16 cellular contexts compared by ENCODE assay signal in genomic region chr12:88309546-88309945, GRCh38.
DNase-seq lines count a peak whose midpoint lies in the region; ATAC-seq and TF ChIP-seq lines count a peak whose summit lies in the region.
"Had no signal": no experiment of that assay in that cellular context is flagged by ENCODE, and none has a peak within 500 bp of the region (broad histone marks: within the 10 kb centered on the region; RNA-seq: fewer than 3 reads in every experiment).

No MANE protein-coding gene starts in this region.

- H3K27me3 Mint-ChIP-seq in T-cell = no peaks in the 10 kb centered on the region
- H3K27me3 Mint-ChIP-seq: activated naive CD4-positive, alpha-beta T cell treated with anti-CD3 and anti-CD28 coated beads, Interleukin-2, amount 50 U/mL, for 24 hours had no signal

- H3K14ac ChIP-seq in IMR-90 (replicated peaks; ENCODE audit: low read depth, low read length) = no peak overlapping the region

- H2AFZ ChIP-seq in IMR-90 (replicated peaks; ENCODE audit: low read length, poor library complexity) (no peak overlapping the region), mammary epithelial cell (ENCODE audit: low read depth, low read length) (no peak overlapping the region)

- TF ChIP-seq RAD21 in IMR-90 (IDR thresholded peaks at IDR 0.05; ENCODE audit: low read length) = no peak

- in situ Hi-C loops in IMR-90 (cut with MboI; ENCODE audit: low sequenced_read_pairs) (no loop called here), mammary epithelial cell (cut with MboI; ENCODE audit: low sequenced_read_pairs in 2 of 2) (no loop called here)

- no peaks in the 10 kb centered on the region for H3K36me3 ChIP-seq in IMR-90 (ENCODE audit: control insufficient read depth, insufficient read depth, low read length)
- no peaks in the 10 kb centered on the region for H3K36me3 ChIP-seq in mammary epithelial cell (ENCODE audit: insufficient read depth, low read length)
- H3K36me3 ChIP-seq: SJCRH30 had no signal

- peak; percentile 40; the same call in 1 of the 2 replicates for ATAC-seq in IMR-90 (ENCODE audit: low read depth)
- ATAC-seq in T-cell (replicated peaks in 1 of 4) = no peak
- no peak for ATAC-seq in left colon
- ATAC-seq: natural killer cell had no signal

- intact Hi-C loops in IMR-90 (cut with micrococcal nuclease) (no loop called here), mammary epithelial cell (cut with micrococcal nuclease) (no loop called here), left colon (cut with DNase I, micrococcal nuclease) (no loop called here)

- no peak overlapping the region for H2AK9ac ChIP-seq in IMR-90 (replicated peaks; ENCODE audit: low read depth, low read length, poor library complexity)

- no peak overlapping the region; the same call in 1 of the 2 replicates for H3K18ac ChIP-seq in IMR-90 (ENCODE audit: low read depth, low read length)

- peak overlapping the region; percentile 87; the same call in 1 of the 2 replicates for H3K23ac ChIP-seq in IMR-90 (ENCODE audit: low read depth, low read length)

- H3K27ac ChIP-seq in IMR-90 (ENCODE audit: insufficient read depth, low read length) (no peak overlapping the region), mammary epithelial cell (ENCODE audit: insufficient read depth, low read depth, low read length) (peak overlapping the region; percentile 27)
- H3K27ac ChIP-seq: psoas muscle, SJCRH30 had no signal

- CTCF ChIA-PET in IMR-90 (lab: Yijun Ruan, JAX) (no interaction called here), mammary epithelial cell (lab: Charles Lee; ENCODE audit: low non-redundant PET) (no interaction called here), T-cell (lab: Charles Lee) (no interaction called here)

- no CpG with 5 or more reads among the region's 2 CpGs for WGBS in IMR-90 (ENCODE audit: extremely low coverage in 2 of 2, insufficient read length in 1 of 2), 2 experiments
- 74% methylated on average over 2 of the region's 2 CpGs for WGBS in mammary epithelial cell (ENCODE audit: low coverage, missing lambda C conversion rate)

- H2BK15ac ChIP-seq in IMR-90 (ENCODE audit: low read depth, low read length) = 0 out of 3 replicates have a peak overlapping the region, but pooled peaks have one; percentile 26

- H2BK120ac ChIP-seq in IMR-90 (ENCODE audit: low read depth, low read length) = peak overlapping the region; percentile 90; the same call in 1 of the 2 replicates

- DNase-seq in AG09309 (ENCODE audit: low read depth) (peak; percentile 55), IMR-90 (peak; percentile 83), mammary epithelial cell (peak; percentile 40), iris pigment epithelial cell (ENCODE audit: low read depth) (peak; percentile 83), T-cell (no peak), SKM-1 treated with dmso at 0.1 percent for 144 hours (lab: John Stamatoyannopoulos, UW; ENCODE audit: unreplicated experiment) (no peak), left colon (no peak)
- no peak for DNase-seq in activated CD4-positive, alpha-beta T cell treated with anti-CD3 and anti-CD28 coated beads, Interleukin-2, amount 50 U/mL, for 1 hour
- DNase-seq: activated CD4-positive, alpha-beta T cell treated with anti-CD3 and anti-CD28 coated beads for 4 hours; activated T-cell treated with anti-CD3 and anti-CD28 coated beads for 4 hours; cerebellar nuclear complex; natural killer cell; NCI-H1694 treated with DMSO at 0.1 percent for 48 hours had no signal

- dilution Hi-C loops in IMR-90 (cut with HindIII; ENCODE audit: low sequenced_read_pairs, unreplicated experiment) = no loop called here
- dilution Hi-C loops in mammary epithelial cell (cut with HindIII; ENCODE audit: low sequenced_read_pairs) = no loop called here

- TF ChIP-seq POLR2A in IMR-90 (IDR thresholded peaks at IDR 0.05; ENCODE audit: low read depth, low read length) = no peak

- no peak overlapping the region for H3K4me3 ChIP-seq in AG09309 (ENCODE audit: control insufficient read depth, low read depth, low read length)
- no peak overlapping the region for H3K4me3 ChIP-seq in IMR-90 (ENCODE audit: insufficient read depth, low read depth, low read length)
- H3K4me3 ChIP-seq in mammary epithelial cell (replicated peaks in 1 of 3; ENCODE audit: insufficient read depth in 1 of 3, low read depth in 2 of 3, low read length in 3 of 3) = no peak overlapping the region
- H3K4me3 ChIP-seq: psoas muscle, SJCRH30 had no signal

- H3K4me2 ChIP-seq in IMR-90 (ENCODE audit: low read depth, low read length) (peak overlapping the region; percentile 74; the same call in 1 of the 2 replicates), mammary epithelial cell (ENCODE audit: insufficient read depth, low read depth, low read length) (no peak overlapping the region)

- H3K4me1 ChIP-seq in IMR-90 (ENCODE audit: control insufficient read depth, insufficient read depth, low read length) (peaks cover 7% of the 10 kb centered on the region; the same call in 1 of the 2 replicates), mammary epithelial cell (ENCODE audit: insufficient read depth, low read length) (peaks cover 30% of the 10 kb centered on the region)
- H3K4me1 ChIP-seq: psoas muscle had no signal

- peak overlapping the region; percentile 55; the same call in 1 of the 2 replicates for H3K4ac ChIP-seq in IMR-90 (ENCODE audit: low read depth, low read length)

- TF ChIP-seq CTCF in AG09309 (IDR thresholded peaks at IDR 0.05; ENCODE audit: control insufficient read depth, insufficient read depth, low read depth, low read length, missing control alignments) (no peak), IMR-90 (conservative IDR thresholded peaks at IDR 0.05; ENCODE audit: low read depth, low read length) (no peak), mammary epithelial cell (conservative IDR thresholded peaks at IDR 0.05 in 1 of 2, IDR thresholded peaks at IDR 0.05 in 1 of 2; ENCODE audit: extremely low read depth in 1 of 2, insufficient read depth in 1 of 2, low read depth in 1 of 2, low read length in 2 of 2) (no peak)

- H3K9me3 ChIP-seq in IMR-90 (ENCODE audit: control insufficient read depth, insufficient read depth, low read length) (no peaks in the 10 kb centered on the region), mammary epithelial cell (replicated peaks; ENCODE audit: insufficient read depth, low read length) (no peaks in the 10 kb centered on the region)
- H3K9me3 ChIP-seq: psoas muscle, SJCRH30 had no signal

- BruUV-seq in IMR-90 (replicated peaks; lab: Mats Ljungman, UMichigan) (no TSS peak), mammary epithelial cell (replicated peaks; lab: Mats Ljungman, UMichigan) (no TSS peak)

- H3K36me3 Mint-ChIP-seq in T-cell = no peaks in the 10 kb centered on the region
- H3K36me3 Mint-ChIP-seq: activated naive CD4-positive, alpha-beta T cell treated with anti-CD3 and anti-CD28 coated beads, Interleukin-2, amount 50 U/mL, for 24 hours; natural killer cell had no signal

- no peak overlapping the region; the same call in 1 of the 2 replicates for H4K5ac ChIP-seq in IMR-90 (ENCODE audit: low read depth, low read length)

- H3K56ac ChIP-seq in IMR-90 (ENCODE audit: extremely low read depth, insufficient read depth, low read length) = peak overlapping the region; percentile 61; the same call in 1 of the 2 replicates

- POLR2A ChIA-PET in IMR-90 (lab: Charles Lee; ENCODE audit: unreplicated experiment) = no interaction called here
- POLR2A ChIA-PET in T-cell (lab: Charles Lee) = no interaction called here

- no peaks in the 10 kb centered on the region for H4K20me1 ChIP-seq in IMR-90 (ENCODE audit: insufficient read depth, low read length)
- no peaks in the 10 kb centered on the region for H4K20me1 ChIP-seq in mammary epithelial cell (ENCODE audit: insufficient read depth, low read length)

- no peaks in the 10 kb centered on the region for H3K27me3 ChIP-seq in IMR-90 (ENCODE audit: control insufficient read depth, insufficient read depth, low read length)
- no peaks in the 10 kb centered on the region for H3K27me3 ChIP-seq in mammary epithelial cell (ENCODE audit: insufficient read depth, low read length)
- H3K27me3 ChIP-seq: SJCRH30 had no signal

- peak overlapping the region; percentile 97 for H2BK5ac ChIP-seq in IMR-90 (ENCODE audit: low read depth, low read length, poor library complexity, severe bottlenecking)

- H2BK20ac ChIP-seq in IMR-90 (ENCODE audit: low read depth, low read length) = peak overlapping the region; percentile 64; the same call in 1 of the 2 replicates

- H2AK5ac ChIP-seq in IMR-90 (ENCODE audit: low read depth, low read length) = peak overlapping the region; percentile 92

- H3K9me3 Mint-ChIP-seq in T-cell = peaks cover 0 to 3% (median 0%) of the 10 kb centered on the region in 3 donors
- H3K9me3 Mint-ChIP-seq: activated naive CD4-positive, alpha-beta T cell treated with anti-CD3 and anti-CD28 coated beads, Interleukin-2, amount 50 U/mL, for 24 hours had no signal

- no peak overlapping the region for H3K9ac ChIP-seq in IMR-90 (ENCODE audit: low read depth, low read length)
- H3K9ac ChIP-seq in mammary epithelial cell (ENCODE audit: insufficient read depth, low read length) = no peak overlapping the region

- H4K91ac ChIP-seq in IMR-90 (ENCODE audit: insufficient read depth, low read depth, low read length) = peak overlapping the region; percentile 56; the same call in 1 of the 2 replicates

- H3K9me1 ChIP-seq in IMR-90 (ENCODE audit: insufficient read depth, low read length) = peaks cover 6% of the 10 kb centered on the region

- no peaks in the 10 kb centered on the region for H3K4me1 Mint-ChIP-seq in T-cell
- H3K4me1 Mint-ChIP-seq: activated naive CD4-positive, alpha-beta T cell treated with anti-CD3 and anti-CD28 coated beads, Interleukin-2, amount 50 U/mL, for 24 hours; natural killer cell had no signal

- peak overlapping the region; percentile 46 to 73; a peak in 2 of 4 replicates for H4K8ac ChIP-seq in IMR-90 (ENCODE audit: low read depth in 2 of 2, low read length in 2 of 2)

- no peak overlapping the region for H3K27ac Mint-ChIP-seq in T-cell
- H3K27ac Mint-ChIP-seq: activated naive CD4-positive, alpha-beta T cell treated with anti-CD3 and anti-CD28 coated beads, Interleukin-2, amount 50 U/mL, for 24 hours; natural killer cell had no signal

- H3K79me1 ChIP-seq in IMR-90 (ENCODE audit: low read depth in 1 of 2, low read length in 2 of 2) = peaks cover 0 to 6% of the 10 kb centered on the region in 2 experiments; a peak in 1 of 4 replicates

- H3K79me2 ChIP-seq in mammary epithelial cell (ENCODE audit: insufficient read depth, low read length) = no peaks in the 10 kb centered on the region

- no peak overlapping the region for H3K4me3 Mint-ChIP-seq in T-cell
- H3K4me3 Mint-ChIP-seq: activated naive CD4-positive, alpha-beta T cell treated with anti-CD3 and anti-CD28 coated beads, Interleukin-2, amount 50 U/mL, for 24 hours; natural killer cell had no signal

TF ChIP-seq in IMR-90, 13 proteins besides CTCF, POLR2A, EP300 and RAD21:
- TF ChIP-seq NFE2L2 (IDR thresholded peaks at IDR 0.05; ENCODE audit: low read depth, low read length) (no peak), MAFK (IDR thresholded peaks at IDR 0.05; ENCODE audit: low read depth, low read length) (peak; percentile 46), RFX5 (IDR thresholded peaks at IDR 0.05; ENCODE audit: low read depth, low read length) (no peak)

Comparison
In these comparisons a context has a peak if more than half of its experiments do, and no peak if none do; other contexts are left out.
1. DNase-seq: peak in AG09309 (single experiment), IMR-90 (single experiment), mammary epithelial cell (single experiment) and iris pigment epithelial cell (single experiment); none in T-cell (0 of 34), activated CD4-positive, alpha-beta T cell treated with anti-CD3 and anti-CD28 coated beads, Interleukin-2, amount 50 U/mL, for 1 hour (single experiment), SKM-1 treated with dmso at 0.1 percent for 144 hours (single experiment) and left colon (0 of 2).